ENCODE assay signal across 14 cellular contexts in genomic region chr12:82672811-82673495, GRCh38.
"Had no signal": no experiment of that assay in that cellular context is flagged by ENCODE, and none has a peak within 500 bp of the region (broad histone marks: within the 10 kb centered on the region; RNA-seq: fewer than 3 reads in every experiment).

No MANE protein-coding gene starts in this region.

- H3K4me3 ChIP-seq: ascending aorta, breast epithelium, mucosa of descending colon, testis, upper lobe of right lung had no signal

- H3K4me1 ChIP-seq: ascending aorta, breast epithelium, testis, upper lobe of right lung had no signal

- H3K27me3 ChIP-seq: ascending aorta, breast epithelium, testis, upper lobe of right lung had no signal

- H3K9me3 ChIP-seq: ascending aorta, breast epithelium, mucosa of descending colon, testis, upper lobe of right lung had no signal

- H3K36me3 ChIP-seq: ascending aorta, breast epithelium, upper lobe of right lung had no signal

- DNase-seq: activated CD4-positive, CD25-positive, alpha-beta regulatory T cell treated with anti-CD3 and anti-CD28 coated beads, Interleukin-2, amount 50 U/mL, for 72 hours; activated naive CD4-positive, alpha-beta T cell; activated T-cell treated with anti-CD3 and anti-CD28 coated beads for 4 hours; islet precursor cell; mucosa of descending colon; naive thymus-derived CD4-positive, alpha-beta T cell; stimulated activated CD4-positive, alpha-beta T cell treated with anti-CD3 and anti-CD28 coated beads, Interleukin-1b, Interleukin-23, amount 100 ng/mL, for 48 hours; stimulated activated naive CD8-positive, alpha-beta T cell treated with anti-CD3 and anti-CD28 coated beads, Interleukin-15, amount 100 ng/mL, for 72 hours; T1000; testis; upper lobe of right lung had no signal

- H3K27ac ChIP-seq: ascending aorta, breast epithelium, epithelial cell of prostate, testis, upper lobe of right lung had no signal
